8 cellular contexts compared by ENCODE assay signal in genomic region chr2:134391751-134392160, GRCh38.
DNase-seq lines count a peak whose midpoint lies in the region; ATAC-seq and TF ChIP-seq lines count a peak whose summit lies in the region.

No MANE protein-coding gene starts in this region.

- peak; percentile 63 for DNase-seq in epithelial cell of prostate (ENCODE audit: low read depth, low spot score)
- no peak for DNase-seq in activated CD4-positive, alpha-beta T cell treated with anti-CD3 and anti-CD28 coated beads, Interleukin-2, amount 50 U/mL, for 48 hours
- DNase-seq in NCI-H446 (lab: John Stamatoyannopoulos, UW): no peak
- no peak for DNase-seq in mesothelial cell of epicardium (ENCODE audit: low spot score in 2 of 2, unreplicated experiment in 2 of 2)
- DNase-seq in osteocyte (ENCODE audit: extremely low spot score, unreplicated experiment): no peak

- no peaks in the 10 kb centered on the region for H3K9me3 Mint-ChIP-seq in mesothelial cell of epicardium
- H3K9me3 Mint-ChIP-seq in osteocyte (ENCODE audit: unreplicated experiment): no peaks in the 10 kb centered on the region

- ATAC-seq in GM18502 (IDR thresholded peaks at IDR 0.05; ENCODE audit: poor library complexity, unreplicated experiment) (peak; percentile 88), GM21619 (IDR thresholded peaks at IDR 0.05; ENCODE audit: unreplicated experiment) (peak; percentile 69), HG03565 (IDR thresholded peaks at IDR 0.05; ENCODE audit: unreplicated experiment) (peak; percentile 86)

- H3K4me3 Mint-ChIP-seq in mesothelial cell of epicardium (no peak overlapping the region), osteocyte (ENCODE audit: unreplicated experiment) (no peak overlapping the region)

- no peak overlapping the region for H3K27ac Mint-ChIP-seq in mesothelial cell of epicardium
- no peak overlapping the region for H3K27ac Mint-ChIP-seq in osteocyte (ENCODE audit: unreplicated experiment)

- H3K36me3 Mint-ChIP-seq in mesothelial cell of epicardium (no peaks in the 10 kb centered on the region), osteocyte (ENCODE audit: unreplicated experiment) (no peaks in the 10 kb centered on the region)

- H3K4me1 Mint-ChIP-seq in mesothelial cell of epicardium (peaks cover 5% of the 10 kb centered on the region), osteocyte (ENCODE audit: unreplicated experiment) (no peaks in the 10 kb centered on the region)

- H3K27ac ChIP-seq in epithelial cell of prostate: peak overlapping the region; percentile 69

- TF ChIP-seq CTCF in mesothelial cell of epicardium (IDR thresholded peaks at IDR 0.05; ENCODE audit: unreplicated experiment) (no peak), osteocyte (IDR thresholded peaks at IDR 0.05) (no peak)

- H3K27me3 Mint-ChIP-seq in mesothelial cell of epicardium (ENCODE audit: low read depth): no peaks in the 10 kb centered on the region
- no peaks in the 10 kb centered on the region for H3K27me3 Mint-ChIP-seq in osteocyte (ENCODE audit: unreplicated experiment)
